Comparison of ENCODE assay signal across 1 cellular context in genomic region chr16:24731722-24732419, GRCh38.
TF ChIP-seq lines count a peak whose summit lies in the region.

No MANE protein-coding gene starts in this region.

TF ChIP-seq in HepG2, 621 proteins besides CTCF, POLR2A, EP300 and RAD21 (continued from another document and continues in another):
- no peak for TF ChIP-seq TRIM22 (IDR thresholded peaks at IDR 0.05)
- TF ChIP-seq HMG20A (CRISPR knock-in tag; IDR thresholded peaks at IDR 0.05; ENCODE audit: borderline replicate concordance): peak; percentile 37; the same call in 1 of the 2 replicates
- no peak for TF ChIP-seq ZNF746 (CRISPR knock-in tag; IDR thresholded peaks at IDR 0.05)
- no peak for TF ChIP-seq TBL1XR1 (IDR thresholded peaks at IDR 0.05; ENCODE audit: borderline replicate concordance, low read length, partially characterized antibody)
- no peak for TF ChIP-seq ZNF83 (CRISPR knock-in tag; IDR thresholded peaks at IDR 0.05; ENCODE audit: borderline replicate concordance)
- TF ChIP-seq FOXO4 (CRISPR knock-in tag; conservative IDR thresholded peaks at IDR 0.05): no peak
- TF ChIP-seq PPARG (CRISPR knock-in tag; conservative IDR thresholded peaks at IDR 0.05): no peak
- TF ChIP-seq, protein P1, sequence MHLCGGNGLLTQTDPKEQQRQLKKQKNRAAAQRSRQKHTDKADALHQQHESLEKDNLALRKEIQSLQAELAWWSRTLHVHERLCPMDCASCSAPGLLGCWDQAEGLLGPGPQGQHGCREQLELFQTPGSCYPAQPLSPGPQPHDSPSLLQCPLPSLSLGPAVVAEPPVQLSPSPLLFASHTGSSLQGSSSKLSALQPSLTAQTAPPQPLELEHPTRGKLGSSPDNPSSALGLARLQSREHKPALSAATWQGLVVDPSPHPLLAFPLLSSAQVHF (CRISPR knock-in tag; IDR thresholded peaks at IDR 0.05): no peak
- TF ChIP-seq GPBP1L1 (CRISPR knock-in tag; IDR thresholded peaks at IDR 0.05): no peak
- 0 out of 2 replicates have a peak, but pooled peaks have one; percentile 23 for TF ChIP-seq ARID2 (CRISPR knock-in tag; IDR thresholded peaks at IDR 0.05; ENCODE audit: borderline replicate concordance)
- no peak for TF ChIP-seq ZNF777 (CRISPR knock-in tag; IDR thresholded peaks at IDR 0.05)
- TF ChIP-seq CEBPG (CRISPR knock-in tag; IDR thresholded peaks at IDR 0.05): peak; percentile 44; the same call in 1 of the 2 replicates
- TF ChIP-seq SCMH1 (CRISPR knock-in tag; IDR thresholded peaks at IDR 0.05; ENCODE audit: borderline replicate concordance): no peak
- no peak for TF ChIP-seq HNF1B (CRISPR knock-in tag; IDR thresholded peaks at IDR 0.05)
- no peak for TF ChIP-seq PAWR (CRISPR knock-in tag; IDR thresholded peaks at IDR 0.05; ENCODE audit: borderline replicate concordance)
- TF ChIP-seq XRCC5 (optimal IDR thresholded peaks at IDR 0.05; ENCODE audit: low read length): no peak
- no peak for TF ChIP-seq ZNF121 (CRISPR knock-in tag; IDR thresholded peaks at IDR 0.05)
- 0 out of 2 replicates have a peak, but pooled peaks have one; percentile 34 for TF ChIP-seq NCOA1 (CRISPR knock-in tag; IDR thresholded peaks at IDR 0.05)
- TF ChIP-seq ZFP90 (CRISPR knock-in tag; IDR thresholded peaks at IDR 0.05; ENCODE audit: borderline replicate concordance): no peak
- TF ChIP-seq TP53 (CRISPR knock-in tag; conservative IDR thresholded peaks at IDR 0.05): no peak
- TF ChIP-seq, protein P2, sequence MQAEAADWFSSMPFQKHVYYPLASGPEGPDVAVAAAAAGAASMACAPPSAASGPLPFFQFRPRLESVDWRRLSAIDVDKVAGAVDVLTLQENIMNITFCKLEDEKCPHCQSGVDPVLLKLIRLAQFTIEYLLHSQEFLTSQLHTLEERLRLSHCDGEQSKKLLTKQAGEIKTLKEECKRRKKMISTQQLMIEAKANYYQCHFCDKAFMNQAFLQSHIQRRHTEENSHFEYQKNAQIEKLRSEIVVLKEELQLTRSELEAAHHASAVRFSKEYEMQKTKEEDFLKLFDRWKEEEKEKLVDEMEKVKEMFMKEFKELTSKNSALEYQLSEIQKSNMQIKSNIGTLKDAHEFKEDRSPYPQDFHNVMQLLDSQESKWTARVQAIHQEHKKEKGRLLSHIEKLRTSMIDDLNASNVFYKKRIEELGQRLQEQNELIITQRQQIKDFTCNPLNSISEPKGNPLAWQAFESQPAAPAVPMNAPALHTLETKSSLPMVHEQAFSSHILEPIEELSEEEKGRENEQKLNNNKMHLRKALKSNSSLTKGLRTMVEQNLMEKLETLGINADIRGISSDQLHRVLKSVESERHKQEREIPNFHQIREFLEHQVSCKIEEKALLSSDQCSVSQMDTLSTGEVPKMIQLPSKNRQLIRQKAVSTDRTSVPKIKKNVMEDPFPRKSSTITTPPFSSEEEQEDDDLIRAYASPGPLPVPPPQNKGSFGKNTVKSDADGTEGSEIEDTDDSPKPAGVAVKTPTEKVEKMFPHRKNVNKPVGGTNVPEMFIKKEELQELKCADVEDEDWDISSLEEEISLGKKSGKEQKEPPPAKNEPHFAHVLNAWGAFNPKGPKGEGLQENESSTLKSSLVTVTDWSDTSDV (CRISPR knock-in tag; IDR thresholded peaks at IDR 0.05): no peak
- no peak for TF ChIP-seq TMF1 (CRISPR knock-in tag; IDR thresholded peaks at IDR 0.05; ENCODE audit: low read depth)
- no peak for TF ChIP-seq ZNF24 (IDR thresholded peaks at IDR 0.05)
- TF ChIP-seq HIVEP1 (CRISPR knock-in tag; IDR thresholded peaks at IDR 0.05): no peak
- TF ChIP-seq PHF5A (CRISPR knock-in tag; IDR thresholded peaks at IDR 0.05; ENCODE audit: low read depth, unreplicated experiment): peak; percentile 40
- TF ChIP-seq SRSF1 (optimal IDR thresholded peaks at IDR 0.05; ENCODE audit: low read depth, low read length): no peak
- TF ChIP-seq ZBTB38 (CRISPR knock-in tag; IDR thresholded peaks at IDR 0.05): no peak
- TF ChIP-seq PITX1 (CRISPR knock-in tag; IDR thresholded peaks at IDR 0.05): peak; percentile 61
- no peak for TF ChIP-seq ZNF562 (CRISPR knock-in tag; IDR thresholded peaks at IDR 0.05; ENCODE audit: borderline replicate concordance)
- no peak; the same call in 1 of the 2 replicates for TF ChIP-seq STAT6 (CRISPR knock-in tag; IDR thresholded peaks at IDR 0.05; ENCODE audit: borderline replicate concordance)
- TF ChIP-seq ZNF878 (CRISPR knock-in tag; IDR thresholded peaks at IDR 0.05): no peak
- no peak for TF ChIP-seq ZNF382 (CRISPR knock-in tag; IDR thresholded peaks at IDR 0.05; ENCODE audit: borderline replicate concordance)
- no peak for TF ChIP-seq ELF4 (CRISPR knock-in tag; IDR thresholded peaks at IDR 0.05; ENCODE audit: borderline replicate concordance)
- no peak for TF ChIP-seq HCFC1 (IDR thresholded peaks at IDR 0.05; ENCODE audit: low read depth, low read length)
- no peak for TF ChIP-seq NBN (conservative IDR thresholded peaks at IDR 0.05)
- no peak for TF ChIP-seq FIP1L1 (IDR thresholded peaks at IDR 0.05; ENCODE audit: borderline replicate concordance, insufficient read depth, low read depth, low read length)
- no peak for TF ChIP-seq ZIK1 (CRISPR knock-in tag; IDR thresholded peaks at IDR 0.05; ENCODE audit: borderline replicate concordance, low read depth)
- TF ChIP-seq HMG20B (CRISPR knock-in tag; conservative IDR thresholded peaks at IDR 0.05): no peak
- TF ChIP-seq ZFP36L2 (CRISPR knock-in tag; IDR thresholded peaks at IDR 0.05): no peak
- no peak for TF ChIP-seq ZNF326 (CRISPR knock-in tag; IDR thresholded peaks at IDR 0.05; ENCODE audit: borderline replicate concordance)
- TF ChIP-seq, protein P3, sequence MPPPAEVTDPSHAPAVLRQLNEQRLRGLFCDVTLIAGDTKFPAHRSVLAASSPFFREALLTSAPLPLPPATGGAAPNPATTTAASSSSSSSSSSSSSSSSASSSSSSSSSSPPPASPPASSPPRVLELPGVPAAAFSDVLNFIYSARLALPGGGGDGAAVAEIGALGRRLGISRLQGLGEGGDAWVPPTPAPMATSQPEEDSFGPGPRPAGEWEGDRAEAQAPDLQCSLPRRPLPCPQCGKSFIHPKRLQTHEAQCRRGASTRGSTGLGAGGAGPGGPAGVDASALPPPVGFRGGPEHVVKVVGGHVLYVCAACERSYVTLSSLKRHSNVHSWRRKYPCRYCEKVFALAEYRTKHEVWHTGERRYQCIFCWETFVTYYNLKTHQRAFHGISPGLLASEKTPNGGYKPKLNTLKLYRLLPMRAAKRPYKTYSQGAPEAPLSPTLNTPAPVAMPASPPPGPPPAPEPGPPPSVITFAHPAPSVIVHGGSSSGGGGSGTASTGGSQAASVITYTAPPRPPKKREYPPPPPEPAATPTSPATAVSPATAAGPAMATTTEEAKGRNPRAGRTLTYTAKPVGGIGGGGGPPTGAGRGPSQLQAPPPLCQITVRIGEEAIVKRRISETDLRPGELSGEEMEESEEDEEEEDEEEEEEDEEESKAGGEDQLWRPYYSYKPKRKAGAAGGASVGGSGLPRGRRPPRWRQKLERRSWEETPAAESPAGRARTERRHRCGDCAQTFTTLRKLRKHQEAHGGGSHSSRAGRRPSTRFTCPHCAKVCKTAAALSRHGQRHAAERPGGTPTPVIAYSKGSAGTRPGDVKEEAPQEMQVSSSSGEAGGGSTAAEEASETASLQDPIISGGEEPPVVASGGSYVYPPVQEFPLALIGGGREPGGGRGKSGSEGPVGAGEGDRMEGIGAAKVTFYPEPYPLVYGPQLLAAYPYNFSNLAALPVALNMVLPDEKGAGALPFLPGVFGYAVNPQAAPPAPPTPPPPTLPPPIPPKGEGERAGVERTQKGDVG (CRISPR knock-in tag; IDR thresholded peaks at IDR 0.05; ENCODE audit: borderline replicate concordance): no peak
- TF ChIP-seq HHEX (CRISPR knock-in tag; IDR thresholded peaks at IDR 0.05): no peak
- no peak; the same call in 1 of the 2 replicates for TF ChIP-seq ATF2 (CRISPR knock-in tag; IDR thresholded peaks at IDR 0.05)
- no peak for TF ChIP-seq ZNF564 (CRISPR knock-in tag; IDR thresholded peaks at IDR 0.05)
- no peak for TF ChIP-seq ZBTB42 (CRISPR knock-in tag; IDR thresholded peaks at IDR 0.05)
- no peak for TF ChIP-seq KDM1A (CRISPR knock-in tag; IDR thresholded peaks at IDR 0.05)
- no peak for TF ChIP-seq CHD2 (IDR thresholded peaks at IDR 0.05; ENCODE audit: low read depth, low read length)
- TF ChIP-seq, protein P4, sequence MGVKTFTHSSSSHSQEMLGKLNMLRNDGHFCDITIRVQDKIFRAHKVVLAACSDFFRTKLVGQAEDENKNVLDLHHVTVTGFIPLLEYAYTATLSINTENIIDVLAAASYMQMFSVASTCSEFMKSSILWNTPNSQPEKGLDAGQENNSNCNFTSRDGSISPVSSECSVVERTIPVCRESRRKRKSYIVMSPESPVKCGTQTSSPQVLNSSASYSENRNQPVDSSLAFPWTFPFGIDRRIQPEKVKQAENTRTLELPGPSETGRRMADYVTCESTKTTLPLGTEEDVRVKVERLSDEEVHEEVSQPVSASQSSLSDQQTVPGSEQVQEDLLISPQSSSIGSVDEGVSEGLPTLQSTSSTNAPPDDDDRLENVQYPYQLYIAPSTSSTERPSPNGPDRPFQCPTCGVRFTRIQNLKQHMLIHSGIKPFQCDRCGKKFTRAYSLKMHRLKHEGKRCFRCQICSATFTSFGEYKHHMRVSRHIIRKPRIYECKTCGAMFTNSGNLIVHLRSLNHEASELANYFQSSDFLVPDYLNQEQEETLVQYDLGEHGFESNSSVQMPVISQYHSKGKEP (CRISPR knock-in tag; IDR thresholded peaks at IDR 0.05): no peak
- TF ChIP-seq KDM6A (CRISPR knock-in tag; IDR thresholded peaks at IDR 0.05; ENCODE audit: low read depth): no peak
